17 cellular contexts compared by ENCODE assay signal in genomic region chr18:74604774-74605173, GRCh38. TPM values are rescaled to one million over a fixed set of nuclear protein-coding genes. Genes with fewer than 3 reads are reported as not detected.
DNase-seq lines count a peak whose midpoint lies in the region; TF ChIP-seq lines count a peak whose summit lies in the region.
"Had no signal": no experiment of that assay in that cellular context is flagged by ENCODE, and none has a peak within 500 bp of the region (broad histone marks: within the 10 kb centered on the region; RNA-seq: fewer than 3 reads in every experiment).

No MANE protein-coding gene starts in this region.

- H3K9ac ChIP-seq in MM.1S (ENCODE audit: low read length) (no peak overlapping the region), fibroblast of lung (ENCODE audit: insufficient read depth, low read length) (no peak overlapping the region)
- H3K9ac ChIP-seq: parathyroid adenoma had no signal

- H3K9me2 ChIP-seq in MM.1S (replicated peaks; ENCODE audit: insufficient read depth, low read length), result no peaks in the 10 kb centered on the region

- no peak overlapping the region for H3K4me3 ChIP-seq in MM.1S (ENCODE audit: low read length)
- H3K4me3 ChIP-seq in fibroblast of lung (replicated peaks in 1 of 4; ENCODE audit: control extremely low read depth in 1 of 4, insufficient read depth in 1 of 4, low read depth in 3 of 4, low read length in 4 of 4), result no peak overlapping the region
- H3K4me3 ChIP-seq in muscle layer of duodenum (ENCODE audit: low read depth in 1 of 2, low read length in 2 of 2), result no peak overlapping the region
- H3K4me3 ChIP-seq: adrenal gland had no signal

- no peaks in the 10 kb centered on the region for H3F3A ChIP-seq in MM.1S (ENCODE audit: insufficient read depth, low read length)

- H3K27me3 ChIP-seq in MM.1S (replicated peaks; ENCODE audit: insufficient read depth, low read length) (no peaks in the 10 kb centered on the region), fibroblast of lung (ENCODE audit: control insufficient read depth, insufficient read depth, low read length) (no peaks in the 10 kb centered on the region), muscle layer of duodenum (ENCODE audit: low read depth, low read length) (no peaks in the 10 kb centered on the region)
- H3K27me3 ChIP-seq: adrenal gland had no signal

- H3K27ac ChIP-seq in MM.1S (ENCODE audit: low read length) (no peak overlapping the region), fibroblast of lung (ENCODE audit: insufficient read depth, low read length) (no peak overlapping the region), muscle layer of duodenum (ENCODE audit: low read length) (peak overlapping the region; percentile 42)
- H3K27ac ChIP-seq: adrenal gland, parathyroid adenoma had no signal

- H3K36me3 ChIP-seq in MM.1S (replicated peaks; ENCODE audit: insufficient read depth, low read length) (no peaks in the 10 kb centered on the region), fibroblast of lung (ENCODE audit: control insufficient read depth, insufficient read depth, low read length) (no peaks in the 10 kb centered on the region), muscle layer of duodenum (ENCODE audit: control insufficient read depth in 1 of 2, insufficient read depth in 2 of 2, low read length in 2 of 2) (no peaks in the 10 kb centered on the region)
- H3K36me3 ChIP-seq: adrenal gland had no signal

- H3K9me3 ChIP-seq in MM.1S (replicated peaks; ENCODE audit: insufficient read depth, low read length) (no peaks in the 10 kb centered on the region), fibroblast of lung (ENCODE audit: control insufficient read depth, insufficient read depth, low read depth, low read length) (no peaks in the 10 kb centered on the region), muscle layer of duodenum (ENCODE audit: control insufficient read depth in 1 of 2, low read length in 2 of 2) (no peaks in the 10 kb centered on the region)
- H3K9me3 ChIP-seq: adrenal gland had no signal

- H4K20me1 ChIP-seq in MM.1S (ENCODE audit: insufficient read depth, low read length), result no peaks in the 10 kb centered on the region
- H4K20me1 ChIP-seq in fibroblast of lung (ENCODE audit: control insufficient read depth, extremely low read depth, insufficient read depth, low read length), result no peaks in the 10 kb centered on the region

- TF ChIP-seq CTCF in MM.1S (IDR thresholded peaks at IDR 0.05; ENCODE audit: low read length) (no peak), fibroblast of lung (conservative IDR thresholded peaks at IDR 0.05 in 1 of 2, IDR thresholded peaks at IDR 0.05 in 1 of 2; ENCODE audit: low read depth in 1 of 2, low read length in 2 of 2) (no peak)

- DNase-seq in AG20443 (ENCODE audit: low spot score) (peak; percentile 48), MM.1S (peak; percentile 47), fibroblast of lung (ENCODE audit: low read depth in 2 of 2) (peak; percentile 42 to 69), SKM-1 treated with dmso at 0.1 percent for 144 hours (lab: John Stamatoyannopoulos, UW; ENCODE audit: unreplicated experiment) (no peak), A172 (ENCODE audit: low spot score) (no peak)
- DNase-seq in stimulated activated CD4-positive, alpha-beta T cell treated with anti-CD3 and anti-CD28 coated beads, Interleukin-2, amount 100 ng/mL, for 24 hours, result no peak
- no peak for DNase-seq in activated effector memory CD4-positive, alpha-beta T cell treated with Interleukin-2 at 50 U/mL for 16 hours
- DNase-seq: activated CD8-positive, alpha-beta T cell treated with anti-CD3 and anti-CD28 coated beads, Interleukin-2, amount 10 ng/mL, durations not matched to agents 7 days and 5 days; adrenal gland; C1 segment of cervical spinal cord; DMS53; Karpas-422; kidney glomerular epithelial cell; NCI-H1417 treated with DMSO at 0.1 percent for 48 hours; stimulated activated CD4-positive, alpha-beta T cell treated with anti-CD3 and anti-CD28 coated beads, Interleukin-15, amount 100 ng/mL, for 24 hours had no signal

- peaks cover 84% of the 10 kb centered on the region for H3K79me2 ChIP-seq in MM.1S (ENCODE audit: low read length)
- peaks cover 37% of the 10 kb centered on the region for H3K79me2 ChIP-seq in fibroblast of lung (ENCODE audit: control insufficient read depth, insufficient read depth, low read length)

- H3K4me1 ChIP-seq in MM.1S (ENCODE audit: low read length) (peaks cover 15% of the 10 kb centered on the region), fibroblast of lung (ENCODE audit: control insufficient read depth, extremely low read depth, insufficient read depth, low read length) (peaks cover 3% of the 10 kb centered on the region), muscle layer of duodenum (ENCODE audit: control insufficient read depth in 1 of 2, insufficient read depth in 2 of 2, low read length in 2 of 2) (no peaks in the 10 kb centered on the region)
- H3K4me1 ChIP-seq: adrenal gland had no signal

- peak overlapping the region; percentile 17; the same call in 1 of the 2 replicates for H3K4me2 ChIP-seq in MM.1S (ENCODE audit: low read depth, low read length)
- no peak overlapping the region for H3K4me2 ChIP-seq in fibroblast of lung (ENCODE audit: extremely low read depth, insufficient read depth, low read length)

- H2AFZ ChIP-seq in MM.1S (ENCODE audit: low read length), result no peak overlapping the region
- H2AFZ ChIP-seq in fibroblast of lung (ENCODE audit: low read length), result no peak overlapping the region
- H2AFZ ChIP-seq: parathyroid adenoma had no signal

RNA-seq across cellular contexts. Expression of gene ZNF407, which starts 7.1 kb away (rescaled TPM):
- total RNA-seq in fibroblast of lung, result 12.6 and 13.9 TPM in 2 replicates
- 4.4 and 5.1 TPM in 2 replicates for polyA plus RNA-seq in fibroblast of lung
- 4.4 and 4.8 TPM in 2 replicates for polyA plus RNA-seq in fibroblast of lung (2012)
- 3.0 and 16.3 TPM in 2 replicates for polyA minus RNA-seq in fibroblast of lung (ENCODE audit: low replicate concordance)
- 3.5 and 5.7 TPM in 2 replicates for total RNA-seq in A172 (2014; rRNA removed; shearing (Covaris generic))

Comparison
In these comparisons a context has a peak if more than half of its experiments do, and no peak if none do; other contexts are left out.
1. DNase-seq: peak in AG20443 (single experiment), MM.1S (single experiment) and fibroblast of lung (2 of 2); none in stimulated activated CD4-positive, alpha-beta T cell treated with anti-CD3 and anti-CD28 coated beads, Interleukin-2, amount 100 ng/mL, for 24 hours (0 of 2), activated effector memory CD4-positive, alpha-beta T cell treated with Interleukin-2 at 50 U/mL for 16 hours (single experiment), SKM-1 treated with dmso at 0.1 percent for 144 hours (single experiment) and A172 (single experiment).